Comparison of ENCODE assay signal across 9 cellular contexts in genomic region chr17:17075037-17075755, GRCh38. TPM values are rescaled to one million over a fixed set of nuclear protein-coding genes. Genes with fewer than 3 reads are reported as not detected.
A peak's percentile ranks its signal among the peaks of the same experiment; 100 is the strongest.
DNase-seq lines count a peak whose midpoint lies in the region; ATAC-seq, FAIRE-seq and TF ChIP-seq lines count a peak whose summit lies in the region.
"Had no signal": no experiment of that assay in that cellular context is flagged by ENCODE, and none has a peak within 500 bp of the region (broad histone marks: within the 10 kb centered on the region; RNA-seq: fewer than 3 reads in every experiment).

No MANE protein-coding gene starts in this region.

- H3K36me3 ChIP-seq in bronchial epithelial cell (ENCODE audit: control insufficient read depth, insufficient read depth, low read length) (peaks cover 31% of the 10 kb centered on the region), kidney (ENCODE audit: control insufficient read depth in 1 of 2, insufficient read depth in 2 of 2, low read length in 2 of 2) (peaks cover 10 to 12% of the 10 kb centered on the region in 2 donors), tibial nerve (peaks cover 0 to 37% (median 0%) of the 10 kb centered on the region in 3 donors)
- H3K36me3 ChIP-seq: colonic mucosa had no signal

- no peak overlapping the region for H3K4me3 Mint-ChIP-seq in activated naive CD4-positive, alpha-beta T cell treated with anti-CD3 and anti-CD28 coated beads for 36 hours

- H3K4me1 ChIP-seq in kidney (ENCODE audit: control insufficient read depth in 1 of 2, insufficient read depth in 1 of 2, low read depth in 1 of 2, low read length in 2 of 2) (peaks cover 71 to 72% of the 10 kb centered on the region in 2 donors), tibial nerve (peaks cover 0 to 96% (median 62%) of the 10 kb centered on the region in 4 donors)

- peak in 1 of 2 donors; percentile 76 for TF ChIP-seq EP300 in tibial nerve (IDR thresholded peaks at IDR 0.05)

- intact Hi-C loops in activated naive CD4-positive, alpha-beta T cell treated with anti-CD3 and anti-CD28 coated beads for 36 hours (cut with micrococcal nuclease): no loop called here
- intact Hi-C loops in kidney (cut with DNase I): no loop called here

- H3K4me3 ChIP-seq in bronchial epithelial cell (ENCODE audit: low read depth, low read length) (no peak overlapping the region), kidney (ENCODE audit: low read length in 2 of 2) (no peak overlapping the region), tibial nerve (no peak overlapping the region)
- H3K4me3 ChIP-seq: colonic mucosa had no signal

- peak; percentile 62 for FAIRE-seq in bronchial epithelial cell (lab: Jason Lieb, UNC)
- FAIRE-seq in kidney (lab: Jason Lieb, UNC): no peak

- TF ChIP-seq CTCF in bronchial epithelial cell (IDR thresholded peaks at IDR 0.05; ENCODE audit: insufficient read depth, low read length, severe bottlenecking): no peak
- no peak for TF ChIP-seq CTCF in kidney (IDR thresholded peaks at IDR 0.05; ENCODE audit: borderline replicate concordance, extremely low read depth, insufficient read depth)
- TF ChIP-seq CTCF in tibial nerve (IDR thresholded peaks at IDR 0.05): no peak

- H3K27me3 ChIP-seq in bronchial epithelial cell (ENCODE audit: control insufficient read depth, insufficient read depth, low read length) (no peaks in the 10 kb centered on the region), tibial nerve (no peaks in the 10 kb centered on the region)
- H3K27me3 ChIP-seq: colonic mucosa had no signal

- H3K27ac ChIP-seq in kidney (ENCODE audit: low read depth in 2 of 2, low read length in 2 of 2): no peak overlapping the region
- peak overlapping the region in 2 of 4 donors; percentile 43 to 49 for H3K27ac ChIP-seq in tibial nerve
- H3K27ac ChIP-seq: colonic mucosa had no signal

- ATAC-seq in HG03139 (IDR thresholded peaks at IDR 0.05; ENCODE audit: unreplicated experiment): no peak

- H3K27ac Mint-ChIP-seq in activated naive CD4-positive, alpha-beta T cell treated with anti-CD3 and anti-CD28 coated beads for 36 hours: peak overlapping the region; percentile 26

- H3K9ac ChIP-seq in kidney (ENCODE audit: low read length in 2 of 2): peak overlapping the region in 1 of 2 donors; percentile 23

- peaks cover 2% of the 10 kb centered on the region for H3K9me3 Mint-ChIP-seq in activated naive CD4-positive, alpha-beta T cell treated with anti-CD3 and anti-CD28 coated beads for 36 hours

- H3K9me3 ChIP-seq in kidney (ENCODE audit: control insufficient read depth in 1 of 2, low read length in 2 of 2): no peaks in the 10 kb centered on the region
- H3K9me3 ChIP-seq in tibial nerve: peaks cover 0 to under 1% (median 0%) of the 10 kb centered on the region in 4 donors
- H3K9me3 ChIP-seq: colonic mucosa had no signal

- no peaks in the 10 kb centered on the region for H3K27me3 Mint-ChIP-seq in activated naive CD4-positive, alpha-beta T cell treated with anti-CD3 and anti-CD28 coated beads for 36 hours (ENCODE audit: low read depth)

- peaks cover 12% of the 10 kb centered on the region for H3K36me3 Mint-ChIP-seq in activated naive CD4-positive, alpha-beta T cell treated with anti-CD3 and anti-CD28 coated beads for 36 hours (ENCODE audit: low read depth)

- TF ChIP-seq POLR2A in tibial nerve (IDR thresholded peaks at IDR 0.05): no peak

- 33 to 38% methylated on average over 10 of the region's 10 CpGs for WGBS in tibial nerve, 2 donors

- CTCF ChIA-PET in activated naive CD4-positive, alpha-beta T cell treated with anti-CD3 and anti-CD28 coated beads for 36 hours (lab: Charles Lee): no interaction called here

- peak; percentile 27 for DNase-seq in activated naive CD4-positive, alpha-beta T cell treated with anti-CD3 and anti-CD28 coated beads for 36 hours
- DNase-seq in activated naive CD4-positive, alpha-beta T cell (lab: John Stamatoyannopoulos, UW): no peak
- DNase-seq in bronchial epithelial cell (ENCODE audit: low read depth) (peak; percentile 52), kidney (peak; percentile 72), tibial nerve (ENCODE audit: low spot score in 2 of 2) (peak; percentile 64), RPMI8226 (no peak), activated T-cell treated with anti-CD3 and anti-CD28 coated beads for 4 hours (no peak)
- DNase-seq: colonic mucosa had no signal

- H3K4me1 Mint-ChIP-seq in activated naive CD4-positive, alpha-beta T cell treated with anti-CD3 and anti-CD28 coated beads for 36 hours (ENCODE audit: low read depth): peaks cover 46% of the 10 kb centered on the region

RNA-seq across cellular contexts. Expression of gene MPRIP, which starts 32.9 kb away (rescaled TPM):
- 100 to 1,000 TPM; 125 TPM for total RNA-seq in activated naive CD4-positive, alpha-beta T cell treated with anti-CD3 and anti-CD28 coated beads for 36 hours
- total RNA-seq in bronchial epithelial cell (134 and 183 TPM in 2 replicates), kidney (250 TPM), tibial nerve (100 to 1,000 TPM; 216 to 291 (median 265) TPM)
- 120 TPM for polyA plus RNA-seq in kidney (ENCODE audit: insufficient read depth, low read depth, low replicate concordance)

Comparison
In these comparisons a context has a peak if more than half of its experiments do, and no peak if none do; other contexts are left out.
1. DNase-seq: peak in activated naive CD4-positive, alpha-beta T cell treated with anti-CD3 and anti-CD28 coated beads for 36 hours (single experiment), bronchial epithelial cell (single experiment), kidney (single experiment) and tibial nerve (2 of 2); none in activated naive CD4-positive, alpha-beta T cell (0 of 4), RPMI8226 (single experiment) and activated T-cell treated with anti-CD3 and anti-CD28 coated beads for 4 hours (single experiment).